11 cellular contexts compared by ENCODE assay signal in genomic region chr4:154406022-154406835, GRCh38.
A peak's percentile ranks its signal among the peaks of the same experiment; 100 is the strongest.
DNase-seq lines count a peak whose midpoint lies in the region; ATAC-seq lines count a peak whose summit lies in the region.
"Had no signal": no experiment of that assay in that cellular context is flagged by ENCODE, and none has a peak within 500 bp of the region (broad histone marks: within the 10 kb centered on the region; RNA-seq: fewer than 3 reads in every experiment).

No MANE protein-coding gene starts in this region.

- H3K27me3 ChIP-seq in H7 (ENCODE audit: control insufficient read depth, insufficient read depth, low read length), result no peaks in the 10 kb centered on the region
- H3K27me3 ChIP-seq: cardiac muscle cell had no signal

- H3K36me3 ChIP-seq in H7 (replicated peaks; ENCODE audit: control insufficient read depth, insufficient read depth, low read length), result no peaks in the 10 kb centered on the region
- H3K36me3 ChIP-seq: cardiac muscle cell had no signal

- DNase-seq in germinal center (ENCODE audit: low spot score), result peak; percentile 9
- no peak for DNase-seq in H7
- no peak for DNase-seq in NCI-H2107 treated with DMSO at 0.1 percent for 48 hours (lab: John Stamatoyannopoulos, UW; ENCODE audit: unreplicated experiment)
- DNase-seq in foreskin melanocyte, result no peak
- DNase-seq in DMS 273 treated with DMSO at 0.1 percent for 48 hours (lab: John Stamatoyannopoulos, UW), result no peak
- DNase-seq: activated T-cell treated with anti-CD3 and anti-CD28 coated beads for 4 hours; CD4-positive, alpha-beta memory T cell had no signal

- ATAC-seq in GM18511 (IDR thresholded peaks at IDR 0.05; ENCODE audit: unreplicated experiment), result peak; percentile 97
- ATAC-seq in GM21515 (IDR thresholded peaks at IDR 0.05; ENCODE audit: unreplicated experiment), result peak; percentile 91
- ATAC-seq in HG03280 (IDR thresholded peaks at IDR 0.05; ENCODE audit: unreplicated experiment), result peak; percentile 74

- no peak overlapping the region for H3K4me3 ChIP-seq in H7 (ENCODE audit: insufficient read depth, low read depth, low read length)
- H3K4me3 ChIP-seq: cardiac muscle cell had no signal
